Comparison of ENCODE assay signal across 15 cellular contexts in genomic region chr12:113846275-113846674, GRCh38.
"Had no signal": no experiment of that assay in that cellular context is flagged by ENCODE, and none has a peak within 500 bp of the region (broad histone marks: within the 10 kb centered on the region; RNA-seq: fewer than 3 reads in every experiment).

No MANE protein-coding gene starts in this region.

- FAIRE-seq: colon had no signal

- H3K4me3 ChIP-seq: cardiac muscle cell, gastrocnemius medialis, sigmoid colon, suprapubic skin, upper lobe of right lung had no signal

- H3K4me3 Mint-ChIP-seq: activated naive CD4-positive, alpha-beta T cell treated with anti-CD3 and anti-CD28 coated beads for 36 hours; nephron had no signal

- H3K27ac ChIP-seq: cardiac muscle cell, gastrocnemius medialis, sigmoid colon, suprapubic skin, upper lobe of right lung had no signal

- H3K27me3 ChIP-seq: cardiac muscle cell, gastrocnemius medialis, sigmoid colon, suprapubic skin, upper lobe of right lung had no signal

- H3K4me1 ChIP-seq: suprapubic skin, upper lobe of right lung had no signal

- DNase-seq: activated CD4-positive, CD25-positive, alpha-beta regulatory T cell treated with anti-CD3 and anti-CD28 coated beads, Interleukin-2, amount 50 U/mL, for 72 hours; activated naive CD4-positive, alpha-beta T cell treated with anti-CD3 and anti-CD28 coated beads for 36 hours; gastrocnemius medialis; islet precursor cell; mammary epithelial cell; sigmoid colon; stimulated activated CD4-positive, alpha-beta T cell treated with anti-CD3 and anti-CD28 coated beads, Interleukin-12 subunit alpha, Interleukin-12 subunit beta, amount 100 ng/mL, for 4 hours; stimulated activated naive CD8-positive, alpha-beta T cell treated with anti-CD3 and anti-CD28 coated beads, Interleukin-15, Interleukin-2, amounts not matched to agents 100 U/mL and 50 U/mL, for 24 hours; T-helper 9 cell; upper lobe of right lung had no signal

- H3K9me3 Mint-ChIP-seq: activated naive CD4-positive, alpha-beta T cell treated with anti-CD3 and anti-CD28 coated beads for 36 hours; nephron had no signal

- H3K36me3 ChIP-seq: cardiac muscle cell, gastrocnemius medialis had no signal

- ATAC-seq: gastrocnemius medialis; left lobe of liver; stimulated activated naive CD8-positive, alpha-beta T cell treated with anti-CD3 and anti-CD28 coated beads, Interleukin-15, Interleukin-2, amounts not matched to agents 100 U/mL and 50 U/mL, for 24 hours; upper lobe of right lung had no signal

- H3K9me3 ChIP-seq: gastrocnemius medialis, sigmoid colon, suprapubic skin, upper lobe of right lung had no signal

- H3K27ac Mint-ChIP-seq: activated naive CD4-positive, alpha-beta T cell treated with anti-CD3 and anti-CD28 coated beads for 36 hours had no signal
